ENCODE assay signal across 8 cellular contexts in the genomic region with DNA sequence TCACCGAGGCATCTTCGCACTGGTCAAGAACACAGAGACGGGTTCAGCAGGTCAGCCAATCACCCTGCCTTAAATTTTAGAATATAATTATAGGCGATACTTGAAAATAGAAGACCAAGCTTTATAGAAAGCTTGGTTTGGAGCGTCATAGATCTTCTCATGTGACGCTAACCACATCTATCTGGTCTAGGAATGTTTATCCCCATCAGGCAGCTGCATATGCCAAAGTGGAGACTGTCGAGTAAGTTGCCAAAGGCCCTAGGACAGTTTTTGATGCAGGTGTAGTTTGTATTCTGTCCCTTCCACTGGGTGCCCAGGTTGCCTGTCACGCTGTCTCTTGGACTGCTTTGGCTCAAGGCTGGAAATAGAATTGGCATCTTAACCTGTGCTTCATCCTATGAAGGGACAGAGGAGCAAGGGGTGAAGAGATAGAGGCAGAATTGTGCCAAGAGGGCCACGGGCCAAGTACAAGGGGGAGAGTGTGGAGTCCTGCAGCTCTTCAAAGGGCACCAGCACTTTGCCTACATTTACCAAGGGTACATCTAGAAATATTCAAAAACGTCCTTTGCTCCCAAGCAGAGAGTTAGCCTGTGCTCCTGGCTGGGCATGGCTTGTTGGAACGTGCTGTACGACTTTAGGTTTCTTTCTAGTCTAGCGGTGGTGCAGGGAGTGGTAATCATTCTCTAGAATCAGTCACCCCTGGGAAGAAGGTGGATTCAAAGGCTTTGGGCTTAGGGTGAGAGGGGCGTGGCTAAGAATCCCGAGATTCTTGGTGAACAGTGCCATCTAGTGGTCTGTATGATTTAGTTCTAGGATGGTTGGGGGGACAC.
A peak's percentile ranks its signal among the peaks of the same experiment; 100 is the strongest.
DNase-seq lines count a peak whose midpoint lies in the region; ATAC-seq lines count a peak whose summit lies in the region.

No MANE protein-coding gene starts in this region.

- ATAC-seq in GM18519 (IDR thresholded peaks at IDR 0.05; ENCODE audit: low FRiP score, unreplicated experiment) (peak; percentile 32), HG03108 (IDR thresholded peaks at IDR 0.05; ENCODE audit: unreplicated experiment) (peak; percentile 35)

- DNase-seq in AG08395 (ENCODE audit: low spot score): peak; percentile 76
- DNase-seq in NCI-H226: peak; percentile 57
- DNase-seq in activated CD4-positive, CD25-positive, alpha-beta regulatory T cell treated with anti-CD3 and anti-CD28 coated beads, Interleukin-2, amount 50 U/mL, for 16 hours (ENCODE audit: low read depth, low spot score): peak; percentile 53
- peak; percentile 25 to 51 for DNase-seq in cerebellar nuclear complex (lab: John Stamatoyannopoulos, UW)
- peak; percentile 96 for DNase-seq in left kidney (ENCODE audit: low read depth, low spot score)
- peak; percentile 46 to 57 (median 54) for DNase-seq in stimulated activated CD4-positive, alpha-beta T cell treated with anti-CD3 and anti-CD28 coated beads, TNF-alpha, amount 100 ng/mL, for 24 hours (ENCODE audit: low read depth in 3 of 3)

Comparison
In these comparisons a context has a peak if more than half of its experiments do, and no peak if none do; other contexts are left out.
1. Peak in every context shown above with its lines: DNase-seq and ATAC-seq.
2. DNase-seq: peak in every context shown above with its lines; median percentile 96 in left kidney; 76 in AG08395; 57 in NCI-H226; 54 in stimulated activated CD4-positive, alpha-beta T cell treated with anti-CD3 and anti-CD28 coated beads, TNF-alpha, amount 100 ng/mL, for 24 hours; 53 in activated CD4-positive, CD25-positive, alpha-beta regulatory T cell treated with anti-CD3 and anti-CD28 coated beads, Interleukin-2, amount 50 U/mL, for 16 hours; 38 in cerebellar nuclear complex.